ENCODE assay signal across 7 cellular contexts in genomic region chr14:105697414-105697813, GRCh38.
DNase-seq lines count a peak whose midpoint lies in the region; ATAC-seq and TF ChIP-seq lines count a peak whose summit lies in the region.
"Not testable (repeated sequence)": the region's sequence is repeated elsewhere in the genome, so short reads cannot be mapped to it uniquely, and the experiment has no call there.

No MANE protein-coding gene starts in this region.

- peaks cover 22% of the 10 kb centered on the region for H3K36me3 Mint-ChIP-seq in endodermal cell (ENCODE audit: low read depth)
- H3K36me3 Mint-ChIP-seq in stimulated activated naive B cell treated with anti-CD40 and anti-IgM and Interleukin-4, amounts not matched to agents 10 μg/mL and 1 μg/mL and 100 μg/mL, for 72 hours: peaks cover 6 to 20% of the 10 kb centered on the region in 2 donors

- peak; percentile 21 for DNase-seq in GM06990 (ENCODE audit: extremely low read depth, insufficient read length)
- DNase-seq in MM.1S; stimulated activated naive B cell treated with anti-CD40 and anti-IgM and Interleukin-4, amounts not matched to agents 10 μg/mL and 1 μg/mL and 100 μg/mL, for 72 hours: not testable (repeated sequence)
- peak; percentile 46 for DNase-seq in RWPE2 (ENCODE audit: low spot score)
- peak; percentile 43 for DNase-seq in activated CD8-positive, alpha-beta memory T cell treated with anti-CD3 and anti-CD28 coated beads, Interleukin-2, amount 50 U/mL, for 48 hours
- DNase-seq in endodermal cell: peak; percentile 1
- peak; percentile 82 for DNase-seq in mesenteric fat pad (ENCODE audit: low spot score)

- H3K4me3 ChIP-seq in GM06990 (replicated peaks; ENCODE audit: low read depth, low read length); MM.1S (ENCODE audit: low read length); RWPE2 (ENCODE audit: severe bottlenecking); endodermal cell (ENCODE audit: low read length): not testable (repeated sequence)

- not testable (repeated sequence) for H3K4me2 ChIP-seq in MM.1S (ENCODE audit: low read depth, low read length)

- peaks cover 14% of the 10 kb centered on the region for H3K79me2 ChIP-seq in MM.1S (ENCODE audit: low read length)

- H3K9me3 ChIP-seq in MM.1S (replicated peaks; ENCODE audit: insufficient read depth, low read length); RWPE2 (ENCODE audit: severe bottlenecking): not testable (repeated sequence)
- peaks cover 38% of the 10 kb centered on the region for H3K9me3 ChIP-seq in endodermal cell (ENCODE audit: control insufficient read depth, low read length)

- H3K27ac ChIP-seq in MM.1S (ENCODE audit: low read length): peak overlapping the region; percentile 68; the same call in 1 of the 2 replicates
- not testable (repeated sequence) for H3K27ac ChIP-seq in RWPE2 (ENCODE audit: poor library complexity, severe bottlenecking); endodermal cell (ENCODE audit: low read depth, low read length)

- TF ChIP-seq CTCF in GM06990 (IDR thresholded peaks at IDR 0.05; ENCODE audit: insufficient read depth, low read length, poor library complexity, severe bottlenecking); MM.1S (IDR thresholded peaks at IDR 0.05; ENCODE audit: low read length); RWPE2 (IDR thresholded peaks at IDR 0.05; ENCODE audit: poor library complexity, severe bottlenecking); endodermal cell (conservative IDR thresholded peaks at IDR 0.05): not testable (repeated sequence)

- peaks cover 59% of the 10 kb centered on the region for H3K9me3 Mint-ChIP-seq in endodermal cell
- not testable (repeated sequence) for H3K9me3 Mint-ChIP-seq in stimulated activated naive B cell treated with anti-CD40 and anti-IgM and Interleukin-4, amounts not matched to agents 10 μg/mL and 1 μg/mL and 100 μg/mL, for 72 hours

- H3K27me3 Mint-ChIP-seq in endodermal cell (ENCODE audit: insufficient read depth); stimulated activated naive B cell treated with anti-CD40 and anti-IgM and Interleukin-4, amounts not matched to agents 10 μg/mL and 1 μg/mL and 100 μg/mL, for 72 hours: not testable (repeated sequence)

- not testable (repeated sequence) for H2AFZ ChIP-seq in MM.1S (ENCODE audit: low read length)

- H3K9ac ChIP-seq in MM.1S (ENCODE audit: low read length); endodermal cell (ENCODE audit: extremely low read depth, low read length, poor library complexity, severe bottlenecking): not testable (repeated sequence)

- H3F3A ChIP-seq in MM.1S (ENCODE audit: insufficient read depth, low read length): not testable (repeated sequence)

- H3K4me1 ChIP-seq in MM.1S (ENCODE audit: low read length): peaks cover 32% of the 10 kb centered on the region
- H3K4me1 ChIP-seq in RWPE2 (ENCODE audit: insufficient read depth, poor library complexity, severe bottlenecking); endodermal cell (ENCODE audit: control insufficient read depth, insufficient read depth, low read length): not testable (repeated sequence)

- not testable (repeated sequence) for H3K9me2 ChIP-seq in MM.1S (replicated peaks; ENCODE audit: insufficient read depth, low read length)

- 80 to 85% methylated on average over 1 to 19 of the region's 22 CpGs for WGBS in endodermal cell (ENCODE audit: insufficient coverage in 1 of 2, insufficient read length in 1 of 2), 2 experiments

- H3K36me3 ChIP-seq in GM06990 (ENCODE audit: control insufficient read depth, insufficient read depth, low read length); MM.1S (replicated peaks; ENCODE audit: insufficient read depth, low read length); RWPE2 (ENCODE audit: low read depth); endodermal cell (ENCODE audit: control insufficient read depth, insufficient read depth, low read length): not testable (repeated sequence)

- H3K27me3 ChIP-seq in GM06990 (replicated peaks; ENCODE audit: control insufficient read depth, insufficient read depth, low read length); MM.1S (replicated peaks; ENCODE audit: insufficient read depth, low read length); RWPE2 (ENCODE audit: insufficient read depth, poor library complexity, severe bottlenecking); endodermal cell (ENCODE audit: control insufficient read depth, insufficient read depth, low read length, poor library complexity, severe bottlenecking): not testable (repeated sequence)

- not testable (repeated sequence) for ATAC-seq in RWPE2 (ENCODE audit: low read depth); stimulated activated naive B cell treated with anti-CD40 and anti-IgM and Interleukin-4, amounts not matched to agents 10 μg/mL and 1 μg/mL and 100 μg/mL, for 72 hours (replicated peaks)

- H3K4me1 Mint-ChIP-seq in endodermal cell: not testable (repeated sequence)
- peaks cover 55 to 65% of the 10 kb centered on the region in 2 donors for H3K4me1 Mint-ChIP-seq in stimulated activated naive B cell treated with anti-CD40 and anti-IgM and Interleukin-4, amounts not matched to agents 10 μg/mL and 1 μg/mL and 100 μg/mL, for 72 hours

- not testable (repeated sequence) for H3K27ac Mint-ChIP-seq in endodermal cell
- H3K27ac Mint-ChIP-seq in stimulated activated naive B cell treated with anti-CD40 and anti-IgM and Interleukin-4, amounts not matched to agents 10 μg/mL and 1 μg/mL and 100 μg/mL, for 72 hours: peak overlapping the region; percentile 96

- H3K4me3 Mint-ChIP-seq in endodermal cell; stimulated activated naive B cell treated with anti-CD40 and anti-IgM and Interleukin-4, amounts not matched to agents 10 μg/mL and 1 μg/mL and 100 μg/mL, for 72 hours: not testable (repeated sequence)

- H4K20me1 ChIP-seq in MM.1S (ENCODE audit: insufficient read depth, low read length): not testable (repeated sequence)
